ENCODE assay signal across 1 cellular context in the genomic region with DNA sequence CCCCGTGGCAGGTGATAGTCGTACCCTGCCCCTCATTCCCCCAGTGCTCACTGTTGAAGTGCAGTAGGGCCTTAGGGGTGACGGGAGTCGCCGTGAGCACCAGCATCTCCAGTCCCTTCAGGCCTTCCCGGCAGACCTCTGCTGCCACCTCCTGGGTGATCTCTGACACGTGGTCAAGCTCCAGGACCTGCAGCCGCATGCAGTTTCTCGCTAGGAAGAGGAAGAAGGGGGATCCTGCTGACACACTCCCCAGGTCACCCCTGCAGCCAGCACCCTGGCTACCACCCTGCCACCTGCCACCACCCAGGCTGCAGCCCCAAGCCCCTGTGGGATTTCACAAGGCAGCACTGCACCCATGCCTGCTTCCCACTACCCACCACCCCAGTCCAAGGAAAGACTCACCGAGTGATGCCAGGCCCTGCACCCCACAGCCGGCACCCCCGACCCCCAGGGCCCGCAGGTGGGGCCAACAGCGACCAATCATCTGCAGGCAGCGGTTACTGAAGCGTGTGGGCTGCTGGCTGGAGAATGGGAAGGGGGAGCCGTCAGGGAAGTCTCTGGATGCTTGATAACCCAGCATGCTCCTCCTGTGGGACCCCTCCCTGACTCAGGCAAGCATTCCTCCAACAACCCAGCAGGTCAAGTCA.
TF ChIP-seq lines count a peak whose summit lies in the region.

No MANE protein-coding gene starts in this region.

TF ChIP-seq in HepG2, 621 proteins besides CTCF, POLR2A, EP300 and RAD21 (continued from another document and continues in another):
- TF ChIP-seq, protein P1, sequence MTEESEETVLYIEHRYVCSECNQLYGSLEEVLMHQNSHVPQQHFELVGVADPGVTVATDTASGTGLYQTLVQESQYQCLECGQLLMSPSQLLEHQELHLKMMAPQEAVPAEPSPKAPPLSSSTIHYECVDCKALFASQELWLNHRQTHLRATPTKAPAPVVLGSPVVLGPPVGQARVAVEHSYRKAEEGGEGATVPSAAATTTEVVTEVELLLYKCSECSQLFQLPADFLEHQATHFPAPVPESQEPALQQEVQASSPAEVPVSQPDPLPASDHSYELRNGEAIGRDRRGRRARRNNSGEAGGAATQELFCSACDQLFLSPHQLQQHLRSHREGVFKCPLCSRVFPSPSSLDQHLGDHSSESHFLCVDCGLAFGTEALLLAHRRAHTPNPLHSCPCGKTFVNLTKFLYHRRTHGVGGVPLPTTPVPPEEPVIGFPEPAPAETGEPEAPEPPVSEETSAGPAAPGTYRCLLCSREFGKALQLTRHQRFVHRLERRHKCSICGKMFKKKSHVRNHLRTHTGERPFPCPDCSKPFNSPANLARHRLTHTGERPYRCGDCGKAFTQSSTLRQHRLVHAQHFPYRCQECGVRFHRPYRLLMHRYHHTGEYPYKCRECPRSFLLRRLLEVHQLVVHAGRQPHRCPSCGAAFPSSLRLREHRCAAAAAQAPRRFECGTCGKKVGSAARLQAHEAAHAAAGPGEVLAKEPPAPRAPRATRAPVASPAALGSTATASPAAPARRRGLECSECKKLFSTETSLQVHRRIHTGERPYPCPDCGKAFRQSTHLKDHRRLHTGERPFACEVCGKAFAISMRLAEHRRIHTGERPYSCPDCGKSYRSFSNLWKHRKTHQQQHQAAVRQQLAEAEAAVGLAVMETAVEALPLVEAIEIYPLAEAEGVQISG (CRISPR knock-in tag; IDR thresholded peaks at IDR 0.05) = peak; percentile 76
- TF ChIP-seq, protein P2, sequence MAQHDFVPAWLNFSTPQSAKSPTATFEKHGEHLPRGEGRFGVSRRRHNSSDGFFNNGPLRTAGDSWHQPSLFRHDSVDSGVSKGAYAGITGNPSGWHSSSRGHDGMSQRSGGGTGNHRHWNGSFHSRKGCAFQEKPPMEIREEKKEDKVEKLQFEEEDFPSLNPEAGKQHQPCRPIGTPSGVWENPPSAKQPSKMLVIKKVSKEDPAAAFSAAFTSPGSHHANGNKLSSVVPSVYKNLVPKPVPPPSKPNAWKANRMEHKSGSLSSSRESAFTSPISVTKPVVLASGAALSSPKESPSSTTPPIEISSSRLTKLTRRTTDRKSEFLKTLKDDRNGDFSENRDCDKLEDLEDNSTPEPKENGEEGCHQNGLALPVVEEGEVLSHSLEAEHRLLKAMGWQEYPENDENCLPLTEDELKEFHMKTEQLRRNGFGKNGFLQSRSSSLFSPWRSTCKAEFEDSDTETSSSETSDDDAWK (CRISPR knock-in tag; IDR thresholded peaks at IDR 0.05) = no peak
- no peak for TF ChIP-seq EED (CRISPR knock-in tag; IDR thresholded peaks at IDR 0.05)
- TF ChIP-seq ZNF7 (CRISPR knock-in tag; IDR thresholded peaks at IDR 0.05) = no peak
- TF ChIP-seq, protein P3, sequence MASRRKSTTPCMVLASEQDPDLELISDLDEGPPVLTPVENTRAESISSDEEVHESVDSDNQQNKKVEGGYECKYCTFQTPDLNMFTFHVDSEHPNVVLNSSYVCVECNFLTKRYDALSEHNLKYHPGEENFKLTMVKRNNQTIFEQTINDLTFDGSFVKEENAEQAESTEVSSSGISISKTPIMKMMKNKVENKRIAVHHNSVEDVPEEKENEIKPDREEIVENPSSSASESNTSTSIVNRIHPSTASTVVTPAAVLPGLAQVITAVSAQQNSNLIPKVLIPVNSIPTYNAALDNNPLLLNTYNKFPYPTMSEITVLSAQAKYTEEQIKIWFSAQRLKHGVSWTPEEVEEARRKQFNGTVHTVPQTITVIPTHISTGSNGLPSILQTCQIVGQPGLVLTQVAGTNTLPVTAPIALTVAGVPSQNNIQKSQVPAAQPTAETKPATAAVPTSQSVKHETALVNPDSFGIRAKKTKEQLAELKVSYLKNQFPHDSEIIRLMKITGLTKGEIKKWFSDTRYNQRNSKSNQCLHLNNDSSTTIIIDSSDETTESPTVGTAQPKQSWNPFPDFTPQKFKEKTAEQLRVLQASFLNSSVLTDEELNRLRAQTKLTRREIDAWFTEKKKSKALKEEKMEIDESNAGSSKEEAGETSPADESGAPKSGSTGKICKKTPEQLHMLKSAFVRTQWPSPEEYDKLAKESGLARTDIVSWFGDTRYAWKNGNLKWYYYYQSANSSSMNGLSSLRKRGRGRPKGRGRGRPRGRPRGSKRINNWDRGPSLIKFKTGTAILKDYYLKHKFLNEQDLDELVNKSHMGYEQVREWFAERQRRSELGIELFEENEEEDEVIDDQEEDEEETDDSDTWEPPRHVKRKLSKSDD (CRISPR knock-in tag; IDR thresholded peaks at IDR 0.05; ENCODE audit: low read depth) = no peak
- TF ChIP-seq CCAR2 (optimal IDR thresholded peaks at IDR 0.05; ENCODE audit: low read depth, low read length) = no peak
- no peak for TF ChIP-seq ZFP82 (CRISPR knock-in tag; IDR thresholded peaks at IDR 0.05; ENCODE audit: borderline replicate concordance)
- TF ChIP-seq MED13 (CRISPR knock-in tag; IDR thresholded peaks at IDR 0.05) = no peak
- no peak for TF ChIP-seq RBAK (CRISPR knock-in tag; IDR thresholded peaks at IDR 0.05)
- TF ChIP-seq ZNF430 (CRISPR knock-in tag; IDR thresholded peaks at IDR 0.05) = no peak
- no peak for TF ChIP-seq ZBTB1 (CRISPR knock-in tag; IDR thresholded peaks at IDR 0.05; ENCODE audit: borderline replicate concordance)
- TF ChIP-seq ATF5 (CRISPR knock-in tag; IDR thresholded peaks at IDR 0.05; ENCODE audit: low read depth) = no peak
- no peak for TF ChIP-seq PBX3 (CRISPR knock-in tag; IDR thresholded peaks at IDR 0.05; ENCODE audit: borderline replicate concordance)
- TF ChIP-seq SMAD9 (CRISPR knock-in tag; IDR thresholded peaks at IDR 0.05) = no peak
- 0 out of 2 replicates have a peak, but pooled peaks have one; percentile 47 for TF ChIP-seq ZNF34 (CRISPR knock-in tag; IDR thresholded peaks at IDR 0.05; ENCODE audit: borderline replicate concordance)
- TF ChIP-seq WIZ (CRISPR knock-in tag; IDR thresholded peaks at IDR 0.05) = no peak
- TF ChIP-seq ZBTB44 (CRISPR knock-in tag; IDR thresholded peaks at IDR 0.05) = no peak
- TF ChIP-seq TSC22D2 (CRISPR knock-in tag; IDR thresholded peaks at IDR 0.05; ENCODE audit: borderline replicate concordance) = no peak
- TF ChIP-seq ZBTB7A (CRISPR knock-in tag; IDR thresholded peaks at IDR 0.05) = peak; percentile 16; the same call in 1 of the 2 replicates
- TF ChIP-seq, protein P4, sequence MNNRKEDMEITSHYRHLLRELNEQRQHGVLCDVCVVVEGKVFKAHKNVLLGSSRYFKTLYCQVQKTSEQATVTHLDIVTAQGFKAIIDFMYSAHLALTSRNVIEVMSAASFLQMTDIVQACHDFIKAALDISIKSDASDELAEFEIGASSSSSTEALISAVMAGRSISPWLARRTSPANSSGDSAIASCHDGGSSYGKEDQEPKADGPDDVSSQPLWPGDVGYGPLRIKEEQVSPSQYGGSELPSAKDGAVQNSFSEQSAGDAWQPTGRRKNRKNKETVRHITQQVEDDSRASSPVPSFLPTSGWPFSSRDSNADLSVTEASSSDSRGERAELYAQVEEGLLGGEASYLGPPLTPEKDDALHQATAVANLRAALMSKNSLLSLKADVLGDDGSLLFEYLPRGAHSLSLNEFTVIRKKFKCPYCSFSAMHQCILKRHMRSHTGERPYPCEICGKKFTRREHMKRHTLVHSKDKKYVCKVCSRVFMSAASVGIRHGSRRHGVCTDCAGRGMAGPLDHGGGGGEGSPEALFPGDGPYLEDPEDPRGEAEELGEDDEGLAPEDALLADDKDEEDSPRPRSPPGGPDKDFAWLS (CRISPR knock-in tag; IDR thresholded peaks at IDR 0.05; ENCODE audit: borderline replicate concordance) = no peak
- peak; percentile 5; the same call in 1 of the 2 replicates for TF ChIP-seq NFKB2 (CRISPR knock-in tag; IDR thresholded peaks at IDR 0.05; ENCODE audit: borderline replicate concordance)
- no peak for TF ChIP-seq NR2F6 (IDR thresholded peaks at IDR 0.05)
- TF ChIP-seq NR2F6 (CRISPR knock-in tag; IDR thresholded peaks at IDR 0.05) = peak; percentile 7; the same call in 1 of the 2 replicates
- TF ChIP-seq SALL2 (CRISPR knock-in tag; IDR thresholded peaks at IDR 0.05) = no peak
- no peak for TF ChIP-seq ZNF484 (CRISPR knock-in tag; IDR thresholded peaks at IDR 0.05; ENCODE audit: borderline replicate concordance, low read depth)
- TF ChIP-seq, protein P5, sequence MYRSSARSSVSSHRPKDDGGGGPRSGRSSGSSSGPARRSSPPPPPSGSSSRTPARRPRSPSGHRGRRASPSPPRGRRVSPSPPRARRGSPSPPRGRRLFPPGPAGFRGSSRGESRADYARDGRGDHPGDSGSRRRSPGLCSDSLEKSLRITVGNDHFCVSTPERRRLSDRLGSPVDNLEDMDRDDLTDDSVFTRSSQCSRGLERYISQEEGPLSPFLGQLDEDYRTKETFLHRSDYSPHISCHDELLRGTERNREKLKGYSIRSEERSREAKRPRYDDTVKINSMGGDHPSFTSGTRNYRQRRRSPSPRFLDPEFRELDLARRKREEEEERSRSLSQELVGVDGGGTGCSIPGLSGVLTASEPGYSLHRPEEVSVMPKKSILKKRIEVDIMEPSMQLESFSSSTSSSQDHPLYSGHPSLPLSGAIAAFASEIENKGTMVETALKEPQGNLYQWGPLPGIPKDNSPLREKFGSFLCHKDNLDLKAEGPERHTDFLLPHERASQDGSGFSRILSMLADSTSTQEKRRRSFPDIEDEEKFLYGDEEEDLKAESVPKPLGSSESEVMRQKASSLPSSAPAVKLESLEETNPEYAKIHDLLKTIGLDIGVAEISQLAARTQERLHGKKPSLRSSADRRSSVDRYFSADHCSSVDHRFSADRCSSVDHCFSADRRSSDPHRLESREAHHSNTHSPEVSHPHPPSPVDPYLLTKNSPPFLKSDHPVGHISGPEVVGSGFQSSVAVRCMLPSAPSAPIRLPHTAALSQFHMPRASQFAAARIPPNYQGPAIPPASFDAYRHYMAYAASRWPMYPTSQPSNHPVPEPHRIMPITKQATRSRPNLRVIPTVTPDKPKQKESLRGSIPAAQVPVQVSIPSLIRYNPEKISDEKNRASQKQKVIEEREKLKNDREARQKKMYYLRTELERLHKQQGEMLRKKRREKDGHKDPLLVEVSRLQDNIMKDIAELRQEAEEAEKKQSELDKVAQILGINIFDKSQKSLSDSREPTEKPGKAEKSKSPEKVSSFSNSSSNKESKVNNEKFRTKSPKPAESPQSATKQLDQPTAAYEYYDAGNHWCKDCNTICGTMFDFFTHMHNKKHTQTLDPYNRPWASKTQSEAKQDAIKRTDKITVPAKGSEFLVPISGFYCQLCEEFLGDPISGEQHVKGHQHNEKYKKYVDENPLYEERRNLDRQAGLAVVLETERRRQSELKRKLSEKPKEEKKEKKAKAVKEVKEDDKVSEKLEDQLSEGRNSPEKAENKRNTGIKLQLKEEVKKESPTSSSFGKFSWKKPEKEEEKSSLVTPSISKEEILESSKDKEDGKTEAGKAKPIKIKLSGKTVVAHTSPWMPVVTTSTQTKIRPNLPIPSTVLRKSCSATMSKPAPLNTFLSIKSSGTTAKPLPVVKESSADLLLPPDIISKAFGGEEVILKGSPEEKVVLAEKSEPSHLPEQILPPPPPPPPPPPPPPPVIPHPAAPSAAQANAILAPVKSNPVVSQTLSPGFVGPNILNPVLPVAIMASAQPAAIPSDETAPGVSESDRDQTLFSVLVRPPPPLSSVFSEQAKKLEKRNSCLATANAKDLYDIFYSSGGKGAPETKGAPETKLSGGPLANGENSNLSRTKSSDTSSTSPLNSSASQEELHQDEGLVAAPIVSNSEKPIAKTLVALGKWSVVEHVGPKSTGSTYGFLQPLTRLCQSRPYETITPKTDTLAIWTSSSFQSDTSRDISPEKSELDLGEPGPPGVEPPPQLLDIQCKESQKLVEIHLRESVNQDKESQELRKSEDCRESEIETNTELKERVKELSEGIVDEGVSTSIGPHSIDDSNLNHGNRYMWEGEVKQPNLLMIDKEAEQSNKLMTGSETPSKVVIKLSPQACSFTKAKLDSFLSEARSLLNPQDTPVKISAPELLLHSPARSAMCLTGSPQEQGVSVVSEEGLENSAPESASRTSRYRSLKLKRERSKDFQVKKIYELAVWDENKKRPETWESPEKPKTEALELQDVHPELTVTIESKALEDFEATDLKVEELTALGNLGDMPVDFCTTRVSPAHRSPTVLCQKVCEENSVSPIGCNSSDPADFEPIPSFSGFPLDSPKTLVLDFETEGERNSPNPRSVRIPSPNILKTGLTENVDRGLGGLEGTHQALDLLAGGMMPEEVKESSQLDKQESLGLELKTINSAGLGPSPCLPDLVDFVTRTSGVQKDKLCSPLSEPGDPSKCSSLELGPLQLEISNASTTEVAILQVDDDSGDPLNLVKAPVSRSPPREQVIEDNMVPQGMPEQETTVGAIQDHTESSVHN (CRISPR knock-in tag; IDR thresholded peaks at IDR 0.05) = no peak; the same call in 1 of the 2 replicates
- TF ChIP-seq ZFY (CRISPR knock-in tag; IDR thresholded peaks at IDR 0.05) = peak; percentile 45; the same call in 1 of the 2 replicates
- TF ChIP-seq HOXA5 (CRISPR knock-in tag; IDR thresholded peaks at IDR 0.05) = no peak
- TF ChIP-seq RBFOX2 (IDR thresholded peaks at IDR 0.05; ENCODE audit: low read depth, low read length) = no peak
- TF ChIP-seq ZNF547 (CRISPR knock-in tag; IDR thresholded peaks at IDR 0.05) = no peak
- TF ChIP-seq MIER2 (CRISPR knock-in tag; IDR thresholded peaks at IDR 0.05) = no peak
- no peak for TF ChIP-seq ZBTB42 (CRISPR knock-in tag; IDR thresholded peaks at IDR 0.05)
- no peak for TF ChIP-seq ZNF121 (CRISPR knock-in tag; IDR thresholded peaks at IDR 0.05)
- no peak for TF ChIP-seq MEIS2 (CRISPR knock-in tag; IDR thresholded peaks at IDR 0.05)
